Comparison of ENCODE assay signal across 14 cellular contexts in the genomic region with DNA sequence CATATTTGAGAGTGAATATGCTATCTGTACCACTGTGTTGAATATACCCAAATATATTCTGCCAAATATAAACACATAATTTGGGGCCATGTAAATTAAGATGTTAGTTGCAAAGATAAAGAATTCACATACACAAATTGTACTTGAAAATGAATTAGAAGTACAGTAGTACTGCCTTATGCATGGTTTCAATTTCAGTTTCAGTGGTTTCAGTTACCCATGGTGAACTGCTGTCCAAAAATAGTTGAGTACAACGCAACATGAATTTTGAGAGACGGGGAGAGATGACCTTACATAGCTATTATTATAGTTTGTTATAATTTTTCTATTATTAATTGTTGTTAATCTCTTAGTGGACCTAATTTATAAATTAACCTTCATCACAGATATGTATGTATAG.
DNase-seq lines count a peak whose midpoint lies in the region; ATAC-seq and TF ChIP-seq lines count a peak whose summit lies in the region.
"Had no signal": no experiment of that assay in that cellular context is flagged by ENCODE, and none has a peak within 500 bp of the region (broad histone marks: within the 10 kb centered on the region; RNA-seq: fewer than 3 reads in every experiment).

No MANE protein-coding gene starts in this region.

- H3K27ac ChIP-seq in hepatocyte = no peak overlapping the region
- H3K27ac ChIP-seq: cardiac muscle cell, SJSA1, vagina had no signal

- H3K27me3 ChIP-seq in hepatocyte = no peaks in the 10 kb centered on the region
- H3K27me3 ChIP-seq: cardiac muscle cell, SJSA1, vagina had no signal

- no peaks in the 10 kb centered on the region for H3K4me1 ChIP-seq in hepatocyte (ENCODE audit: insufficient read depth)
- H3K4me1 ChIP-seq: SJSA1, vagina had no signal

- in situ Hi-C loops in GM13976 (cut with MboI; ENCODE audit: low sequenced_read_pairs, unreplicated experiment) = no loop called here

- DNase-seq in GM13976 (ENCODE audit: low spot score) (peak; percentile 28), hippocampal formation (lab: John Stamatoyannopoulos, UW) (no peak), hypothalamus (lab: John Stamatoyannopoulos, UW) (no peak), NCI-H510A treated with DMSO at 0.1 percent for 48 hours (lab: John Stamatoyannopoulos, UW) (no peak), hepatocyte (ENCODE audit: low spot score) (no peak)
- DNase-seq: NCI-H446 treated with DMSO at 0.1 percent for 48 hours had no signal

- no peaks in the 10 kb centered on the region for H3K36me3 ChIP-seq in hepatocyte (replicated peaks; ENCODE audit: insufficient read depth, low read depth)
- H3K36me3 ChIP-seq: cardiac muscle cell, SJSA1, vagina had no signal

- no peaks in the 10 kb centered on the region for H3K9me2 ChIP-seq in hepatocyte (replicated peaks; ENCODE audit: insufficient read depth)

- no peak overlapping the region for H2AFZ ChIP-seq in hepatocyte

- H4K20me1 ChIP-seq in hepatocyte (ENCODE audit: insufficient read depth, poor library complexity, severe bottlenecking) = no peaks in the 10 kb centered on the region

- H3K4me2 ChIP-seq in hepatocyte = no peak overlapping the region

- 93% methylated on average over 2 of the region's 2 CpGs for WGBS in hepatocyte (ENCODE audit: low lambda C conversion rate, missing lambda C conversion rate)

- no peak overlapping the region for H3K4me3 ChIP-seq in hepatocyte
- H3K4me3 ChIP-seq: cardiac muscle cell, K562, SJSA1, vagina had no signal

- H3K9me3 ChIP-seq in hepatocyte (ENCODE audit: low read depth) = no peaks in the 10 kb centered on the region
- H3K9me3 ChIP-seq: SJSA1, vagina had no signal

- peak; percentile 97 for ATAC-seq in GM19438 (IDR thresholded peaks at IDR 0.05; ENCODE audit: low read depth, unreplicated experiment)
- ATAC-seq in HG02840 (IDR thresholded peaks at IDR 0.05; ENCODE audit: low FRiP score, unreplicated experiment) = peak; percentile 85
- peak; percentile 91 for ATAC-seq in HG03469 (IDR thresholded peaks at IDR 0.05; ENCODE audit: unreplicated experiment)
- ATAC-seq: activated CD4-positive, CD25-positive, alpha-beta regulatory T cell treated with anti-CD3 and anti-CD28 coated beads, Interleukin-2, amount 50 U/mL, for 24 hours; K562 had no signal

- TF ChIP-seq CTCF in GM13976 (IDR thresholded peaks at IDR 0.05; ENCODE audit: borderline replicate concordance, control extremely low read depth, extremely low read depth, insufficient read depth, missing control alignments) (no peak), hepatocyte (IDR thresholded peaks at IDR 0.05; ENCODE audit: poor library complexity) (no peak)

- no peaks in the 10 kb centered on the region for H3K79me2 ChIP-seq in hepatocyte
